In genomic region chr7:10588084-10588483, GRCh38 we compare ENCODE assay signal across 26 cellular contexts.
DNase-seq lines count a peak whose midpoint lies in the region; ATAC-seq, FAIRE-seq and TF ChIP-seq lines count a peak whose summit lies in the region.
"Had no signal": no experiment of that assay in that cellular context is flagged by ENCODE, and none has a peak within 500 bp of the region (broad histone marks: within the 10 kb centered on the region; RNA-seq: fewer than 3 reads in every experiment).

No MANE protein-coding gene starts in this region.

- H3K36me3 Mint-ChIP-seq in natural killer cell, result no peaks in the 10 kb centered on the region
- H3K36me3 Mint-ChIP-seq: CD14-positive monocyte; CD8-positive, alpha-beta memory T cell had no signal

- no peak overlapping the region for H3K4me3 Mint-ChIP-seq in natural killer cell
- H3K4me3 Mint-ChIP-seq: CD14-positive monocyte; CD4-positive, alpha-beta T cell; CD8-positive, alpha-beta memory T cell; GM23338; HFFc6 had no signal

- no peak for ATAC-seq in foreskin keratinocyte
- ATAC-seq in GM18870 (IDR thresholded peaks at IDR 0.05; ENCODE audit: unreplicated experiment), result no peak
- no peak for ATAC-seq in natural killer cell
- ATAC-seq: A549, GM23338 had no signal

- no peaks in the 10 kb centered on the region for H3K4me1 Mint-ChIP-seq in natural killer cell
- H3K4me1 Mint-ChIP-seq: CD14-positive monocyte; CD8-positive, alpha-beta memory T cell; GM23338 had no signal

- H3K4me1 ChIP-seq in foreskin keratinocyte, result no peaks in the 10 kb centered on the region
- H3K4me1 ChIP-seq: A549; BLaER1 treated with 17β-estradiol and CSF1 and Interleukin-3, amounts not matched to agents 10 nM and 100 nM; HAP-1 had no signal

- no peak overlapping the region for H3K27ac ChIP-seq in foreskin keratinocyte
- H3K27ac ChIP-seq: A549; BLaER1 treated with 17β-estradiol and CSF1 and Interleukin-3, amounts not matched to agents 10 nM and 100 nM had no signal

- no peak for TF ChIP-seq POLR2A in H54 (IDR thresholded peaks at IDR 0.05; ENCODE audit: low read depth, low read length)

- intact Hi-C loops in natural killer cell (cut with micrococcal nuclease), result no loop called here
- intact Hi-C loops in posterior vena cava (cut with DNase I), result no loop called here

- H3K27me3 Mint-ChIP-seq in natural killer cell (ENCODE audit: low read depth in 2 of 2), result no peaks in the 10 kb centered on the region
- H3K27me3 Mint-ChIP-seq: CD4-positive, alpha-beta T cell; CD8-positive, alpha-beta memory T cell had no signal

- TF ChIP-seq CTCF in bronchial epithelial cell (IDR thresholded peaks at IDR 0.05; ENCODE audit: insufficient read depth, low read length, severe bottlenecking) (no peak), foreskin keratinocyte (conservative IDR thresholded peaks at IDR 0.05) (no peak), natural killer cell (IDR thresholded peaks at IDR 0.05) (no peak)

- DNase-seq in H54 (ENCODE audit: insufficient read length, low spot score), result no peak
- peak; percentile 43 for DNase-seq in NCI-H460 (ENCODE audit: extremely low read depth, low read depth)
- DNase-seq in bronchial epithelial cell (ENCODE audit: low read depth), result peak; percentile 40
- DNase-seq in foreskin keratinocyte, result peak; percentile 4 to 57
- no peak for DNase-seq in natural killer cell
- no peak for DNase-seq in posterior vena cava (ENCODE audit: low spot score)
- DNase-seq: 8988T; ACHN; AML-193; BE2C; Calu3; CD4-positive, alpha-beta T cell; CD8-positive, alpha-beta memory T cell; COR-L47; DMS53; DMS79 treated with DMSO at 0.1 percent for 48 hours; GF-D8; HFFc6 had no signal

- peak; percentile 74 for FAIRE-seq in H54 (lab: Jason Lieb, UNC)
- FAIRE-seq in bronchial epithelial cell (lab: Jason Lieb, UNC), result no peak
- FAIRE-seq: A549, GM12891, GM18507 had no signal

- H3K4me3 ChIP-seq in bronchial epithelial cell (ENCODE audit: low read depth, low read length), result no peak overlapping the region
- H3K4me3 ChIP-seq: A549; BLaER1 treated with 17β-estradiol and CSF1 and Interleukin-3, amounts not matched to agents 10 nM and 100 nM; GM23338; HAP-1 had no signal

- no peak overlapping the region for H3K27ac Mint-ChIP-seq in natural killer cell
- H3K27ac Mint-ChIP-seq: CD14-positive monocyte; CD4-positive, alpha-beta T cell; CD8-positive, alpha-beta memory T cell; GM23338; HFFc6 had no signal

- H3K36me3 ChIP-seq in bronchial epithelial cell (ENCODE audit: control insufficient read depth, insufficient read depth, low read length), result no peaks in the 10 kb centered on the region
- H3K36me3 ChIP-seq: BE2C; BLaER1 treated with 17β-estradiol and CSF1 and Interleukin-3, amounts not matched to agents 10 nM and 100 nM; HAP-1 had no signal

- H3K27me3 ChIP-seq in bronchial epithelial cell (ENCODE audit: control insufficient read depth, insufficient read depth, low read length) (no peaks in the 10 kb centered on the region), foreskin keratinocyte (no peaks in the 10 kb centered on the region)
- H3K27me3 ChIP-seq: BE2C; BLaER1 treated with 17β-estradiol and CSF1 and Interleukin-3, amounts not matched to agents 10 nM and 100 nM had no signal

- no peaks in the 10 kb centered on the region for H3K9me3 Mint-ChIP-seq in natural killer cell
- H3K9me3 Mint-ChIP-seq: CD4-positive, alpha-beta T cell; GM23338 had no signal

Comparison
In these comparisons a context has a peak if more than half of its experiments do, and no peak if none do; other contexts are left out.
1. DNase-seq: peak in NCI-H460 (single experiment), bronchial epithelial cell (single experiment) and foreskin keratinocyte (2 of 2); none in H54 (single experiment), natural killer cell (single experiment) and posterior vena cava (single experiment).